ENCODE assay signal across 23 cellular contexts in genomic region chr17:72677714-72678390, GRCh38.
A peak's percentile ranks its signal among the peaks of the same experiment; 100 is the strongest.
DNase-seq lines count a peak whose midpoint lies in the region; TF ChIP-seq lines count a peak whose summit lies in the region.
"Had no signal": no experiment of that assay in that cellular context is flagged by ENCODE, and none has a peak within 500 bp of the region (broad histone marks: within the 10 kb centered on the region; RNA-seq: fewer than 3 reads in every experiment).

No MANE protein-coding gene starts in this region.

- no peak overlapping the region for H3K14ac ChIP-seq in mesenchymal stem cell (ENCODE audit: low read length in 2 of 2)

- H3K4me1 ChIP-seq in HEK293 (ENCODE audit: control insufficient read depth, insufficient read depth, low read length) = peaks cover 8% of the 10 kb centered on the region
- peaks cover 6% of the 10 kb centered on the region for H3K4me1 ChIP-seq in mesenchymal stem cell (ENCODE audit: control insufficient read depth, insufficient read depth, low read depth, low read length)
- H3K4me1 ChIP-seq in esophagus squamous epithelium = peaks cover 0 to 3% (median 1%) of the 10 kb centered on the region in 3 donors
- H3K4me1 ChIP-seq in hepatocyte (ENCODE audit: insufficient read depth) = peaks cover 4% of the 10 kb centered on the region
- H3K4me1 ChIP-seq: gastroesophageal sphincter, HAP-1 had no signal

- no peaks in the 10 kb centered on the region for H4K20me1 ChIP-seq in hepatocyte (ENCODE audit: insufficient read depth, poor library complexity, severe bottlenecking)

- no peak overlapping the region for H4K8ac ChIP-seq in mesenchymal stem cell (ENCODE audit: low read length)

- no peaks in the 10 kb centered on the region for H3K36me3 ChIP-seq in HEK293 (ENCODE audit: control insufficient read depth in 2 of 2, insufficient read depth in 1 of 2, low read length in 2 of 2)
- H3K36me3 ChIP-seq in mesenchymal stem cell (ENCODE audit: control insufficient read depth in 1 of 2, insufficient read depth in 2 of 2, low read depth in 1 of 2, low read length in 2 of 2) = no peaks in the 10 kb centered on the region
- H3K36me3 ChIP-seq in esophagus squamous epithelium = no peaks in the 10 kb centered on the region
- no peaks in the 10 kb centered on the region for H3K36me3 ChIP-seq in hepatocyte (replicated peaks; ENCODE audit: insufficient read depth, low read depth)
- H3K36me3 ChIP-seq: gastroesophageal sphincter, HAP-1, tibial artery had no signal

- no peak overlapping the region for H3K4ac ChIP-seq in mesenchymal stem cell (ENCODE audit: low read depth in 1 of 2, low read length in 2 of 2)

- peak; percentile 61 for DNase-seq in AG04450 (ENCODE audit: low read depth, low spot score)
- DNase-seq in astrocyte of the spinal cord (ENCODE audit: low read depth, low spot score) = peak; percentile 92
- DNase-seq in mesenchymal stem cell = peak; percentile 89
- no peak for DNase-seq in NCI-H510A (lab: John Stamatoyannopoulos, UW)
- DNase-seq in esophagus squamous epithelium (lab: John Stamatoyannopoulos, UW) = no peak
- DNase-seq in hepatocyte (ENCODE audit: low spot score) = no peak
- DNase-seq in AG08396 (ENCODE audit: low spot score) = no peak
- DNase-seq: activated CD4-positive, alpha-beta T cell treated with anti-CD3 and anti-CD28 coated beads, Interleukin-2, amount 10 ng/mL, durations not matched to agents 7 days and 5 days; activated CD8-positive, alpha-beta memory T cell treated with anti-CD3 and anti-CD28 coated beads, Interleukin-2, amount 50 U/mL, for 4 hours; activated effector memory CD4-positive, alpha-beta T cell treated with anti-CD3 and anti-CD28 coated beads, Interleukin-2, amount 50 U/mL, for 16 hours; CD4-positive, CD25-positive, alpha-beta regulatory T cell; dorsolateral prefrontal cortex; left cardiac atrium; naive thymus-derived CD8-positive, alpha-beta T cell; NCI-H1105 treated with DMSO at 0.1 percent for 48 hours; NCI-H69; small intestine; stimulated activated CD4-positive, alpha-beta T cell treated with anti-CD3 and anti-CD28 coated beads, Interleukin-4, amount 100 ng/mL, for 1 hour; stimulated activated naive CD8-positive, alpha-beta T cell treated with anti-CD3 and anti-CD28 coated beads, Interleukin-15, Interleukin-2, amounts not matched to agents 100 U/mL and 50 U/mL, for 24 hours; tibial artery had no signal

- H2BK5ac ChIP-seq in mesenchymal stem cell (ENCODE audit: low read depth, low read length, poor library complexity, severe bottlenecking) = no peak overlapping the region

- no peak for TF ChIP-seq CTCF in AG04450 (IDR thresholded peaks at IDR 0.05; ENCODE audit: low read depth, low read length)
- no peak for TF ChIP-seq CTCF in HEK293 (tag by site-specific recombination; IDR thresholded peaks at IDR 0.05)
- TF ChIP-seq CTCF in astrocyte of the spinal cord (IDR thresholded peaks at IDR 0.05; ENCODE audit: low read depth, low read length) = no peak
- no peak for TF ChIP-seq CTCF in esophagus squamous epithelium (IDR thresholded peaks at IDR 0.05)
- TF ChIP-seq CTCF in hepatocyte (IDR thresholded peaks at IDR 0.05; ENCODE audit: poor library complexity) = no peak

- peak overlapping the region; percentile 45 for H2AK5ac ChIP-seq in mesenchymal stem cell (ENCODE audit: low read length, severe bottlenecking)

- H3K27me3 ChIP-seq in AG04450 (ENCODE audit: control insufficient read depth, insufficient read depth, low read length) (no peaks in the 10 kb centered on the region), mesenchymal stem cell (ENCODE audit: control insufficient read depth in 1 of 2, insufficient read depth in 1 of 2, low read length in 2 of 2) (no peaks in the 10 kb centered on the region), esophagus squamous epithelium (no peaks in the 10 kb centered on the region), hepatocyte (no peaks in the 10 kb centered on the region)
- H3K27me3 ChIP-seq: dorsolateral prefrontal cortex, gastroesophageal sphincter, tibial artery had no signal

- peaks cover 6% of the 10 kb centered on the region; the same call in 1 of the 2 replicates for H3K9me3 ChIP-seq in AG04450 (ENCODE audit: control insufficient read depth, insufficient read depth, low read length)
- no peaks in the 10 kb centered on the region for H3K9me3 ChIP-seq in HEK293 (ENCODE audit: control insufficient read depth, insufficient read depth, low read depth, low read length)
- H3K9me3 ChIP-seq in mesenchymal stem cell (ENCODE audit: control insufficient read depth, low read length) = no peaks in the 10 kb centered on the region
- H3K9me3 ChIP-seq in esophagus squamous epithelium = no peaks in the 10 kb centered on the region
- H3K9me3 ChIP-seq in hepatocyte (ENCODE audit: low read depth) = no peaks in the 10 kb centered on the region
- H3K9me3 ChIP-seq: gastroesophageal sphincter, tibial artery had no signal

- H3K4me3 ChIP-seq in AG04450 (ENCODE audit: low read depth, low read length) = no peak overlapping the region
- H3K4me3 ChIP-seq in HEK293 (ENCODE audit: low read depth, low read length) = no peak overlapping the region
- no peak overlapping the region for H3K4me3 ChIP-seq in astrocyte of the spinal cord (ENCODE audit: low read depth, low read length)
- H3K4me3 ChIP-seq in mesenchymal stem cell (ENCODE audit: insufficient read depth in 1 of 2, low read depth in 1 of 2, low read length in 2 of 2) = no peak overlapping the region
- no peak overlapping the region for H3K4me3 ChIP-seq in esophagus squamous epithelium
- H3K4me3 ChIP-seq in hepatocyte = no peak overlapping the region
- H3K4me3 ChIP-seq: dorsolateral prefrontal cortex, gastroesophageal sphincter, HAP-1, tibial artery had no signal

- H2AFZ ChIP-seq in mesenchymal stem cell (ENCODE audit: low read depth, low read length) = no peak overlapping the region
- H2AFZ ChIP-seq in hepatocyte = no peak overlapping the region

- peaks cover 2% of the 10 kb centered on the region for H3K79me1 ChIP-seq in mesenchymal stem cell (replicated peaks; ENCODE audit: low read length, poor library complexity, severe bottlenecking)

- POLR2A ChIA-PET in AG04450 (lab: Yijun Ruan, JAX) (no interaction called here), HEK293 (lab: Yijun Ruan, JAX) (no interaction called here)

- H3K4me2 ChIP-seq in mesenchymal stem cell (ENCODE audit: low read length, poor library complexity, severe bottlenecking) = no peak overlapping the region
- no peak overlapping the region for H3K4me2 ChIP-seq in hepatocyte

- in situ Hi-C loops in astrocyte of the spinal cord (cut with HindIII; ENCODE audit: low sequenced_read_pairs) = no loop called here

- no peak overlapping the region for H4K91ac ChIP-seq in mesenchymal stem cell (ENCODE audit: low read length)

- no peak overlapping the region for H3K23ac ChIP-seq in mesenchymal stem cell (ENCODE audit: low read length in 2 of 2)

- CTCF ChIA-PET in AG04450 (lab: Charles Lee) = interaction anchor here (1.1 to 1.7 kb wide), 2 partner anchors 118 to 121 kb away, joined by 3 to 4 read pairs; no protein-coding TSS in a partner anchor
- CTCF ChIA-PET in HEK293 (lab: Yijun Ruan, JAX) = interaction anchor here (0.7 kb wide), 1 partner anchor 885 kb away, joined by 3 read pairs; no protein-coding TSS in a partner anchor

- peak overlapping the region in 1 of 2 experiments; percentile 41 for H2BK12ac ChIP-seq in mesenchymal stem cell (ENCODE audit: low read length in 2 of 2)

- H2BK15ac ChIP-seq in mesenchymal stem cell (ENCODE audit: low read depth, poor library complexity, severe bottlenecking) = no peak overlapping the region

- no peak overlapping the region for H3K9ac ChIP-seq in mesenchymal stem cell (ENCODE audit: low read length)

- H2BK120ac ChIP-seq in mesenchymal stem cell (ENCODE audit: low read depth, low read length) = no peak overlapping the region

- WGBS in mesenchymal stem cell = 51% methylated on average over 11 of the region's 12 CpGs
- 81 to 87% methylated on average over 12 of the region's 12 CpGs for WGBS in esophagus squamous epithelium, 2 donors
- 80% methylated on average over 12 of the region's 12 CpGs for WGBS in hepatocyte (ENCODE audit: low lambda C conversion rate, missing lambda C conversion rate)

- no peak overlapping the region for H3K18ac ChIP-seq in mesenchymal stem cell (ENCODE audit: low read depth in 1 of 2, low read length in 2 of 2)

- no peaks in the 10 kb centered on the region for H3K79me2 ChIP-seq in hepatocyte

- H3K27ac ChIP-seq in AG04450 (ENCODE audit: low read depth, low read length) (no peak overlapping the region), HEK293 (ENCODE audit: extremely low read depth, low read depth, low read length) (no peak overlapping the region), mesenchymal stem cell (ENCODE audit: low read length, poor library complexity, severe bottlenecking) (no peak overlapping the region), esophagus squamous epithelium (no peak overlapping the region), hepatocyte (no peak overlapping the region)
- H3K27ac ChIP-seq: dorsolateral prefrontal cortex, gastroesophageal sphincter, tibial artery had no signal

- no peaks in the 10 kb centered on the region for H3K9me2 ChIP-seq in hepatocyte (replicated peaks; ENCODE audit: insufficient read depth)

- TF ChIP-seq POLR2A in esophagus squamous epithelium (IDR thresholded peaks at IDR 0.05) = no peak

- intact Hi-C loops in esophagus squamous epithelium (cut with DNase I) = no loop called here

TF ChIP-seq in HEK293, 187 proteins besides CTCF, POLR2A, EP300 and RAD21 (continues in another document):
- TF ChIP-seq ZNF423 (tag by site-specific recombination; IDR thresholded peaks at IDR 0.05) = no peak
- TF ChIP-seq PRDM6 (tag by site-specific recombination; IDR thresholded peaks at IDR 0.05) = peak; percentile 37; the same call in 1 of the 2 replicates
- TF ChIP-seq ZNF140 (tag by site-specific recombination; IDR thresholded peaks at IDR 0.05) = peak; percentile 34; the same call in 1 of the 2 replicates
- TF ChIP-seq GLIS1 (tag by site-specific recombination; IDR thresholded peaks at IDR 0.05) = peak; percentile 91

Comparison
In these comparisons a context has a peak if more than half of its experiments do, and no peak if none do; other contexts are left out.
1. DNase-seq: peak in AG04450 (single experiment), astrocyte of the spinal cord (single experiment) and mesenchymal stem cell (single experiment); none in NCI-H510A (single experiment), esophagus squamous epithelium (single experiment), hepatocyte (single experiment) and AG08396 (single experiment).